Comparison of ENCODE assay signal across 28 cellular contexts in the genomic region with DNA sequence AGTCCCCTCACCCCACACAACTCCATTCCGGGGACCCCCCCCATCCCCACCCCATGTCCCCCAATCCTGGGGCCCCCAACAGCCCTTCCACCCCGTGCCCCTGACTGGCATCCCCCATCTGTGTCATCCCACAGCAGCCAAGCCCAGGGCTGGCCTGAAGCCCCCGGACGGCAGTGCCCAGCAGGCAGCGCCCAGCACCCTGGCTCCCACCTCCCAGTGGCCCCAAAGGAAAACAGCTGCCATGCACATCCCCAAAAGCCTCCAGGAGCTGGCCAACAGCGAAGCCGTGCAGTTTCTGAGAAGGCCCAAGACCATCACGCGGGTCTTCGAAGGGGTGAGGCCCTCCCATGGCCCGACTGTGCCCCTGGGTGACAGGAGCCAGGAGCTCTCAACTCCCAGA. TPM values are rescaled to one million over a fixed set of nuclear protein-coding genes. Genes with fewer than 3 reads are reported as not detected.
DNase-seq lines count a peak whose midpoint lies in the region; ATAC-seq, FAIRE-seq and TF ChIP-seq lines count a peak whose summit lies in the region.
"Had no signal": no experiment of that assay in that cellular context is flagged by ENCODE, and none has a peak within 500 bp of the region (broad histone marks: within the 10 kb centered on the region; RNA-seq: fewer than 3 reads in every experiment).

No MANE protein-coding gene starts in this region.

- no peak for TF ChIP-seq CTCF in WERI-Rb-1 (IDR thresholded peaks at IDR 0.05; ENCODE audit: low read depth, low read length)
- no peak for TF ChIP-seq CTCF in endothelial cell (IDR thresholded peaks at IDR 0.05; ENCODE audit: unreplicated experiment)

- H2BK5ac ChIP-seq in neuronal stem cell (ENCODE audit: low read length): peak overlapping the region; percentile 60

- H3K4me3 Mint-ChIP-seq in activated naive CD4-positive, alpha-beta T cell treated with anti-CD3 and anti-CD28 coated beads, Interleukin-2, amount 10 ng/mL, durations not matched to agents 7 days and 5 days: no peak overlapping the region
- H3K4me3 Mint-ChIP-seq in endothelial cell (ENCODE audit: unreplicated experiment): no peak overlapping the region

- no CpG with 5 or more reads among the region's 11 CpGs for WGBS in neuronal stem cell (ENCODE audit: extremely low coverage in 2 of 2, insufficient read length in 2 of 2, insufficient replicate concordance in 1 of 2), 2 donors

- CTCF ChIA-PET in activated naive CD4-positive, alpha-beta T cell treated with anti-CD3 and anti-CD28 coated beads, Interleukin-2, amount 10 ng/mL, durations not matched to agents 7 days and 5 days (lab: Charles Lee): interaction anchor here (4.4 kb wide), 1 partner anchor 25 kb away, joined by 26 read pairs; a partner anchor contains a TSS

- H3K36me3 Mint-ChIP-seq in activated naive CD4-positive, alpha-beta T cell treated with anti-CD3 and anti-CD28 coated beads, Interleukin-2, amount 10 ng/mL, durations not matched to agents 7 days and 5 days: peaks cover 2% of the 10 kb centered on the region
- H3K36me3 Mint-ChIP-seq in endothelial cell (ENCODE audit: low read depth, unreplicated experiment): no peaks in the 10 kb centered on the region

- peak overlapping the region; percentile 86 for H4K91ac ChIP-seq in neuronal stem cell (ENCODE audit: low read depth, low read length, poor library complexity)

- H4K8ac ChIP-seq in neuronal stem cell (ENCODE audit: low read depth, low read length): no peak overlapping the region

- H3K27ac ChIP-seq in WERI-Rb-1: peak overlapping the region; percentile 47
- H3K27ac ChIP-seq in neuronal stem cell (replicated peaks; ENCODE audit: low read length): no peak overlapping the region
- H3K27ac ChIP-seq: SK-N-MC had no signal

- peak overlapping the region; percentile 93 for H2AK5ac ChIP-seq in neuronal stem cell (ENCODE audit: low read depth, low read length)

- peaks cover 3 to 11% of the 10 kb centered on the region in 2 donors for H3K4me1 ChIP-seq in neuronal stem cell (ENCODE audit: control insufficient read depth in 2 of 2, insufficient read depth in 1 of 2, low read depth in 1 of 2, low read length in 2 of 2)

- H2AFZ ChIP-seq in neuronal stem cell (ENCODE audit: low read length): no peak overlapping the region

- no peak overlapping the region for H3K14ac ChIP-seq in neuronal stem cell (ENCODE audit: low read length)

- H3K27me3 ChIP-seq in WERI-Rb-1 (ENCODE audit: insufficient read depth, low read depth, severe bottlenecking) (no peaks in the 10 kb centered on the region), neuronal stem cell (ENCODE audit: control insufficient read depth in 3 of 3, insufficient read depth in 3 of 3, low read depth in 1 of 3, low read length in 3 of 3) (peaks cover 0 to 15% (median 0%) of the 10 kb centered on the region in 3 experiments)
- H3K27me3 ChIP-seq: BLaER1 treated with 17β-estradiol and CSF1 and Interleukin-3, amounts not matched to agents 10 nM and 100 nM; MG63 had no signal

- no peak overlapping the region for H3K4me3 ChIP-seq in WERI-Rb-1 (ENCODE audit: low read depth, low read length)
- H3K4me3 ChIP-seq in neuronal stem cell (ENCODE audit: low read length in 2 of 2): no peak overlapping the region
- H3K4me3 ChIP-seq: BLaER1 treated with 17β-estradiol and CSF1 and Interleukin-3, amounts not matched to agents 10 nM and 100 nM; MG63; SK-N-MC had no signal

- H3K9ac ChIP-seq in neuronal stem cell (ENCODE audit: low read depth, low read length, poor library complexity): no peak overlapping the region

- DNase-seq in activated naive CD4-positive, alpha-beta T cell treated with anti-CD3 and anti-CD28 coated beads, Interleukin-2, amount 10 ng/mL, durations not matched to agents 7 days and 5 days: no peak
- DNase-seq in activated naive CD4-positive, alpha-beta T cell (lab: John Stamatoyannopoulos, UW): no peak
- DNase-seq in WERI-Rb-1: no peak
- DNase-seq in neuronal stem cell (ENCODE audit: low spot score): no peak
- no peak for DNase-seq in RCC 7860 (ENCODE audit: low spot score)
- no peak for DNase-seq in NCI-H748 treated with DMSO at 0.1 percent for 48 hours (lab: John Stamatoyannopoulos, UW)
- DNase-seq in endothelial cell (ENCODE audit: low spot score): no peak
- DNase-seq: DMS53, GOT3, KBM-7, MG63, NCI-H1105 treated with DMSO at 0.1 percent for 48 hours, NCI-H146, NCI-H1930, NCI-H2107, NCI-H524, SHP77 treated with DMSO at 0.1 percent for 48 hours, SW 1271 had no signal

- no peaks in the 10 kb centered on the region for H3K36me3 ChIP-seq in WERI-Rb-1
- peaks cover 0 to 2% of the 10 kb centered on the region in 2 donors for H3K36me3 ChIP-seq in neuronal stem cell (replicated peaks in 1 of 2; ENCODE audit: control insufficient read depth in 2 of 2, insufficient read depth in 2 of 2, low read length in 2 of 2)
- H3K36me3 ChIP-seq: BLaER1 treated with 17β-estradiol and CSF1 and Interleukin-3, amounts not matched to agents 10 nM and 100 nM had no signal

- peaks cover 17% of the 10 kb centered on the region for H3K4me1 Mint-ChIP-seq in activated naive CD4-positive, alpha-beta T cell treated with anti-CD3 and anti-CD28 coated beads, Interleukin-2, amount 10 ng/mL, durations not matched to agents 7 days and 5 days
- peaks cover 2% of the 10 kb centered on the region for H3K4me1 Mint-ChIP-seq in endothelial cell (ENCODE audit: unreplicated experiment)

- no peak overlapping the region for H3K4ac ChIP-seq in neuronal stem cell (ENCODE audit: low read length)

- no peaks in the 10 kb centered on the region for H3K9me3 Mint-ChIP-seq in activated naive CD4-positive, alpha-beta T cell treated with anti-CD3 and anti-CD28 coated beads, Interleukin-2, amount 10 ng/mL, durations not matched to agents 7 days and 5 days
- H3K9me3 Mint-ChIP-seq in endothelial cell (ENCODE audit: unreplicated experiment): no peaks in the 10 kb centered on the region
- H3K9me3 Mint-ChIP-seq: CD4-positive, alpha-beta T cell had no signal

- H3K27ac Mint-ChIP-seq in activated naive CD4-positive, alpha-beta T cell treated with anti-CD3 and anti-CD28 coated beads, Interleukin-2, amount 10 ng/mL, durations not matched to agents 7 days and 5 days: peak overlapping the region; percentile 49
- no peak overlapping the region for H3K27ac Mint-ChIP-seq in endothelial cell (ENCODE audit: unreplicated experiment)

- peak overlapping the region; percentile 78 for H3K18ac ChIP-seq in neuronal stem cell (ENCODE audit: low read length)

- H3K4me2 ChIP-seq in neuronal stem cell (ENCODE audit: insufficient read depth, low read length, poor library complexity, severe bottlenecking): no peak overlapping the region

- peaks cover 7% of the 10 kb centered on the region for H3K9me3 ChIP-seq in WERI-Rb-1 (ENCODE audit: severe bottlenecking)
- H3K9me3 ChIP-seq in neuronal stem cell (replicated peaks in 1 of 2; ENCODE audit: control insufficient read depth in 2 of 2, insufficient read depth in 1 of 2, low read depth in 1 of 2, low read length in 2 of 2): peaks cover 0 to 4% of the 10 kb centered on the region in 2 donors
- H3K9me3 ChIP-seq: BLaER1 treated with 17β-estradiol and CSF1 and Interleukin-3, amounts not matched to agents 10 nM and 100 nM; MG63 had no signal

- FAIRE-seq in RCC 7860 (lab: Jason Lieb, UNC): no peak
- FAIRE-seq: A204.1, G401.6, HepG2 had no signal

- peak overlapping the region; percentile 28 for H2BK120ac ChIP-seq in neuronal stem cell (ENCODE audit: low read depth, low read length)

- peak overlapping the region; percentile 98 for H2BK12ac ChIP-seq in neuronal stem cell (ENCODE audit: low read length)

- no peaks in the 10 kb centered on the region for H3K79me1 ChIP-seq in neuronal stem cell (ENCODE audit: low read depth, low read length)

- no peak for ATAC-seq in HG02763 (IDR thresholded peaks at IDR 0.05; ENCODE audit: unreplicated experiment)
- ATAC-seq: HepG2 had no signal

- peak overlapping the region; percentile 54 for H2BK15ac ChIP-seq in neuronal stem cell (ENCODE audit: low read length)

- H3K23ac ChIP-seq in neuronal stem cell (ENCODE audit: low read depth, low read length, poor library complexity): no peak overlapping the region

- peaks cover 10% of the 10 kb centered on the region for H3K27me3 Mint-ChIP-seq in activated naive CD4-positive, alpha-beta T cell treated with anti-CD3 and anti-CD28 coated beads, Interleukin-2, amount 10 ng/mL, durations not matched to agents 7 days and 5 days
- H3K27me3 Mint-ChIP-seq in endothelial cell (ENCODE audit: unreplicated experiment): peaks cover 1% of the 10 kb centered on the region
- H3K27me3 Mint-ChIP-seq: CD4-positive, alpha-beta T cell had no signal

RNA-seq across cellular contexts. Expression of a gene that starts 1.4 kb away (rescaled TPM):
- 0.13 TPM for polyA plus RNA-seq in neuronal stem cell (2013, experiment 1 of 2)
- 0.12 TPM for polyA plus RNA-seq in neuronal stem cell (2013, experiment 2 of 2)
- not detected for total RNA-seq in endothelial cell (ENCODE audit: unreplicated experiment)
- total RNA-seq: CD4-positive, alpha-beta T cell; HepG2; HT1080; LHCN-M2 had no signal
- polyA plus RNA-seq: AG04450, HepG2 had no signal

RNA-seq across cellular contexts. Expression of a gene that starts 1.9 kb away (rescaled TPM):
- 8.5 TPM for polyA plus RNA-seq in neuronal stem cell (2013, experiment 1 of 2)
- polyA plus RNA-seq in neuronal stem cell (2013, experiment 2 of 2): 8.9 TPM
- 8.5 TPM for total RNA-seq in endothelial cell (ENCODE audit: unreplicated experiment)

RNA-seq across cellular contexts. Expression of a gene that starts 25.7 kb away (rescaled TPM):
- polyA plus RNA-seq in neuronal stem cell (2013, experiment 1 of 2): 361 TPM
- 364 TPM for polyA plus RNA-seq in neuronal stem cell (2013, experiment 2 of 2)
- total RNA-seq in endothelial cell (ENCODE audit: unreplicated experiment): 325 TPM

RNA-seq across cellular contexts. Expression of a gene that starts 27.9 kb away (rescaled TPM):
- 0.74 TPM for polyA plus RNA-seq in neuronal stem cell (2013, experiment 1 of 2)
- 0.72 TPM for polyA plus RNA-seq in neuronal stem cell (2013, experiment 2 of 2)
- total RNA-seq in endothelial cell (ENCODE audit: unreplicated experiment): 25.2 TPM
- total RNA-seq: LHCN-M2 had no signal

RNA-seq across cellular contexts. Expression of a gene that starts 40.2 kb away (rescaled TPM):
- 45.0 TPM for polyA plus RNA-seq in neuronal stem cell (2013, experiment 1 of 2)
- 46.0 TPM for polyA plus RNA-seq in neuronal stem cell (2013, experiment 2 of 2)
- total RNA-seq in endothelial cell (ENCODE audit: unreplicated experiment): 10.0 TPM
